26 cellular contexts compared by ENCODE assay signal in the genomic region with DNA sequence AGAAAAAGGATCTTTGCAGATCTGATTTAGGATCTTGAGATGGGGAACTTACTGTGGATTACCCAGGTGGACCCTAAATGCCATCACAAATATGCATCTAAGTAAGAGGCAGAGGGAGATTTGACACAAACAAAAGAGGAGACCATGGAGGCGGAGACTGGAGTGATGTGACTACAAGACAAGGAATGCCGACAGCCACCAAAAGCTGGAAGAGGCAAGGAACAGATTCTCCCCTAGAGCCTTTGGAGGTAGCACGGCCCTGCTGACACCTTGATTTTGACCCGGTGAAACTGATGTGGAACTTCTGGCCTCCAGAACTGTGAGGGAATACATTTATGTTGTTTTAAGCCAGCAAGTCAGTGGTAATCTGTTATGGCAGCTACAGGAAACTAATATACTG. TPM values are rescaled to one million over a fixed set of nuclear protein-coding genes. Genes with fewer than 3 reads are reported as not detected.
DNase-seq lines count a peak whose midpoint lies in the region; ATAC-seq lines count a peak whose summit lies in the region.
"Had no signal": no experiment of that assay in that cellular context is flagged by ENCODE, and none has a peak within 500 bp of the region (broad histone marks: within the 10 kb centered on the region; RNA-seq: fewer than 3 reads in every experiment).

No MANE protein-coding gene starts in this region.

- peaks cover 20% of the 10 kb centered on the region for H3K9me3 Mint-ChIP-seq in activated naive CD4-positive, alpha-beta T cell treated with anti-CD3 and anti-CD28 coated beads, Interleukin-2, amount 10 ng/mL, durations not matched to agents 7 days and 5 days
- H3K9me3 Mint-ChIP-seq in effector memory CD8-positive, alpha-beta T cell, result no peaks in the 10 kb centered on the region
- H3K9me3 Mint-ChIP-seq: neural crest cell, type B pancreatic cell had no signal

- CTCF ChIA-PET in activated naive CD4-positive, alpha-beta T cell treated with anti-CD3 and anti-CD28 coated beads, Interleukin-2, amount 10 ng/mL, durations not matched to agents 7 days and 5 days (lab: Charles Lee), result no interaction called here

- H3K27ac ChIP-seq in thymus (ENCODE audit: low read depth), result peak overlapping the region; percentile 80
- H3K27ac ChIP-seq: colonic mucosa, esophagus squamous epithelium, KMS-11, parathyroid adenoma, right lobe of liver, SK-N-MC had no signal

- H3K4me1 Mint-ChIP-seq in activated naive CD4-positive, alpha-beta T cell treated with anti-CD3 and anti-CD28 coated beads, Interleukin-2, amount 10 ng/mL, durations not matched to agents 7 days and 5 days, result peaks cover 51% of the 10 kb centered on the region
- H3K4me1 Mint-ChIP-seq in effector memory CD8-positive, alpha-beta T cell (ENCODE audit: low read depth in 2 of 2), result peaks cover 46 to 53% of the 10 kb centered on the region in 2 donors
- H3K4me1 Mint-ChIP-seq: neural crest cell had no signal

- no peaks in the 10 kb centered on the region for H3K27me3 ChIP-seq in thymus (ENCODE audit: control insufficient read depth, insufficient read depth)
- H3K27me3 ChIP-seq: colonic mucosa, esophagus squamous epithelium, right lobe of liver had no signal

- DNase-seq in activated naive CD4-positive, alpha-beta T cell treated with anti-CD3 and anti-CD28 coated beads, Interleukin-2, amount 10 ng/mL, durations not matched to agents 7 days and 5 days, result no peak
- no peak for DNase-seq in activated naive CD4-positive, alpha-beta T cell treated with Interleukin-2 at 50 U/mL for 16 hours
- DNase-seq in M059J (ENCODE audit: low read depth), result peak; percentile 7
- DNase-seq in effector memory CD8-positive, alpha-beta T cell, result no peak
- DNase-seq in activated gamma-delta T cell treated with Interleukin-2 at 50 U/mL for 16 hours, result no peak
- DNase-seq in NCI-H2171 treated with DMSO at 0.1 percent for 48 hours (lab: John Stamatoyannopoulos, UW), result no peak
- no peak for DNase-seq in stimulated activated CD4-positive, alpha-beta T cell treated with anti-CD3 and anti-CD28 coated beads, Interleukin-2, amount 100 ng/mL, for 24 hours
- DNase-seq: activated CD4-positive, alpha-beta T cell treated with anti-CD3 and anti-CD28 coated beads, Interleukin-2, amount 50 U/mL, for 48 hours; AML-193; amniotic stem cell; Calu3; colonic mucosa; esophagus squamous epithelium; H7; hypothalamus; NCI-H1048; NCI-H2029 treated with DMSO at 0.1 percent for 48 hours; NCI-H345; NCI-H774; right lobe of liver had no signal

- H3K36me3 Mint-ChIP-seq in activated naive CD4-positive, alpha-beta T cell treated with anti-CD3 and anti-CD28 coated beads, Interleukin-2, amount 10 ng/mL, durations not matched to agents 7 days and 5 days, result peaks cover 12% of the 10 kb centered on the region
- H3K36me3 Mint-ChIP-seq in effector memory CD8-positive, alpha-beta T cell (ENCODE audit: insufficient read depth), result peaks cover 10% of the 10 kb centered on the region
- H3K36me3 Mint-ChIP-seq: type B pancreatic cell had no signal

- WGBS in thymus, result 97% methylated on average over 4 of the region's 4 CpGs

- peaks cover 56% of the 10 kb centered on the region for H3K4me1 ChIP-seq in thymus (ENCODE audit: control insufficient read depth, insufficient read depth, low read length)
- H3K4me1 ChIP-seq: colonic mucosa, parathyroid adenoma had no signal

- H3K9me3 ChIP-seq in thymus (ENCODE audit: control insufficient read depth), result no peaks in the 10 kb centered on the region
- H3K9me3 ChIP-seq: colonic mucosa, esophagus squamous epithelium, right lobe of liver had no signal

- no peak overlapping the region for H3K4me3 ChIP-seq in thymus (ENCODE audit: low read length)
- H3K4me3 ChIP-seq: colonic mucosa, esophagus squamous epithelium, right lobe of liver, SK-N-MC had no signal

- no peak overlapping the region for H3K4me3 Mint-ChIP-seq in activated naive CD4-positive, alpha-beta T cell treated with anti-CD3 and anti-CD28 coated beads, Interleukin-2, amount 10 ng/mL, durations not matched to agents 7 days and 5 days
- peak overlapping the region; percentile 66 to 81 for H3K4me3 Mint-ChIP-seq in effector memory CD8-positive, alpha-beta T cell
- H3K4me3 Mint-ChIP-seq: neural crest cell, type B pancreatic cell had no signal

- peak overlapping the region; percentile 90 for H3K27ac Mint-ChIP-seq in activated naive CD4-positive, alpha-beta T cell treated with anti-CD3 and anti-CD28 coated beads, Interleukin-2, amount 10 ng/mL, durations not matched to agents 7 days and 5 days
- H3K27ac Mint-ChIP-seq in effector memory CD8-positive, alpha-beta T cell, result peak overlapping the region; percentile 83 to 92
- H3K27ac Mint-ChIP-seq: type B pancreatic cell had no signal

- peaks cover 8% of the 10 kb centered on the region for H3K27me3 Mint-ChIP-seq in activated naive CD4-positive, alpha-beta T cell treated with anti-CD3 and anti-CD28 coated beads, Interleukin-2, amount 10 ng/mL, durations not matched to agents 7 days and 5 days
- no peaks in the 10 kb centered on the region for H3K27me3 Mint-ChIP-seq in effector memory CD8-positive, alpha-beta T cell

- H3K36me3 ChIP-seq in thymus (ENCODE audit: control insufficient read depth, insufficient read depth), result no peaks in the 10 kb centered on the region
- H3K36me3 ChIP-seq: colonic mucosa, esophagus squamous epithelium, right lobe of liver had no signal

- ATAC-seq in effector memory CD8-positive, alpha-beta T cell (replicated peaks), result no peak
- ATAC-seq: right lobe of liver had no signal

RNA-seq across cellular contexts. Expression of a gene that starts 44.0 kb away (rescaled TPM):
- total RNA-seq in M059J (2014; rRNA removed; shearing (Covaris generic)), result 2.6 and 3.4 TPM in 2 replicates
- polyA plus RNA-seq in thymus, result 1.0 TPM
